8 cellular contexts compared by ENCODE assay signal in genomic region chr9:124551472-124552339, GRCh38. TPM values are rescaled to one million over a fixed set of nuclear protein-coding genes. Genes with fewer than 3 reads are reported as not detected.
DNase-seq lines count a peak whose midpoint lies in the region; ATAC-seq and TF ChIP-seq lines count a peak whose summit lies in the region.

No MANE protein-coding gene starts in this region.

- H3K9me2 ChIP-seq in DOHH2 (replicated peaks; ENCODE audit: control insufficient read depth, low read length) = no peaks in the 10 kb centered on the region

- TF ChIP-seq POLR2A in Peyer's patch (IDR thresholded peaks at IDR 0.05) (no peak), breast epithelium (IDR thresholded peaks at IDR 0.05) (no peak)

- DNase-seq in HFFc6 (peak; percentile 70), Peyer's patch (peak in 1 of 3 donors; percentile 56), breast epithelium (ENCODE audit: low spot score in 2 of 2) (no peak), kidney tubule cell (ENCODE audit: low spot score) (peak; percentile 84), NCI-H446 treated with DMSO at 0.1 percent for 48 hours (lab: John Stamatoyannopoulos, UW) (no peak)
- peak; percentile 42 for DNase-seq in stimulated activated CD8-positive, alpha-beta memory T cell treated with anti-CD3 and anti-CD28 coated beads, Interleukin-4, amount 100 ng/mL, for 48 hours

- no peak overlapping the region for H3K4me3 ChIP-seq in DOHH2 (ENCODE audit: low read length)
- no peak overlapping the region for H3K4me3 ChIP-seq in Peyer's patch
- H3K4me3 ChIP-seq in breast epithelium = no peak overlapping the region

- H3K27ac ChIP-seq in DOHH2 (ENCODE audit: low read depth, low read length) = no peak overlapping the region
- H3K27ac ChIP-seq in Peyer's patch = no peak overlapping the region
- no peak overlapping the region for H3K27ac ChIP-seq in breast epithelium

- peaks cover 6% of the 10 kb centered on the region for H3K4me1 Mint-ChIP-seq in HFFc6 (ENCODE audit: low read depth)

- H3K36me3 ChIP-seq in DOHH2 (ENCODE audit: control insufficient read depth, low read length) (no peaks in the 10 kb centered on the region), Peyer's patch (no peaks in the 10 kb centered on the region), breast epithelium (no peaks in the 10 kb centered on the region)

- H3K4me1 ChIP-seq in DOHH2 (ENCODE audit: control insufficient read depth, low read length) (no peaks in the 10 kb centered on the region), Peyer's patch (peaks cover 0 to 14% (median 0%) of the 10 kb centered on the region in 4 donors), breast epithelium (no peaks in the 10 kb centered on the region)

- H3K9me3 Mint-ChIP-seq in HFFc6 = no peaks in the 10 kb centered on the region

- H3K4me2 ChIP-seq in DOHH2 (ENCODE audit: low read length) = no peak overlapping the region

- no peak for ATAC-seq in GM21390 (IDR thresholded peaks at IDR 0.05; ENCODE audit: unreplicated experiment)

- no peak overlapping the region for H3K4me3 Mint-ChIP-seq in HFFc6

- H3K27ac Mint-ChIP-seq in HFFc6 = no peak overlapping the region

- H3K9me3 ChIP-seq in DOHH2 (ENCODE audit: control insufficient read depth, insufficient read depth, low read length) (no peaks in the 10 kb centered on the region), Peyer's patch (no peaks in the 10 kb centered on the region), breast epithelium (no peaks in the 10 kb centered on the region)

- no peaks in the 10 kb centered on the region for H3F3A ChIP-seq in DOHH2 (ENCODE audit: control insufficient read depth, insufficient read depth)

- intact Hi-C loops in breast epithelium (cut with DNase I; ENCODE audit: low total_unique reads) = loop anchor here (10.0 kb wide), 1 partner anchor 207 kb away; no protein-coding TSS in a partner anchor

- H4K20me1 ChIP-seq in DOHH2 (ENCODE audit: control insufficient read depth, insufficient read depth, low read depth, low read length) = no peaks in the 10 kb centered on the region

- peak; percentile 42 for TF ChIP-seq CTCF in DOHH2 (IDR thresholded peaks at IDR 0.05; ENCODE audit: low read depth, low read length, poor library complexity, severe bottlenecking)
- peak; percentile 87 for TF ChIP-seq CTCF in HFFc6 (IDR thresholded peaks at IDR 0.05)
- TF ChIP-seq CTCF in Peyer's patch (IDR thresholded peaks at IDR 0.05) = peak in 4 of 6 experiments; percentile 30 to 59 (median 55)
- peak; percentile 30 to 54 (median 47) for TF ChIP-seq CTCF in breast epithelium (IDR thresholded peaks at IDR 0.05)

- H3K27me3 Mint-ChIP-seq in HFFc6 (ENCODE audit: insufficient read depth) = peaks cover 2% of the 10 kb centered on the region

- H3K27me3 ChIP-seq in DOHH2 (ENCODE audit: control insufficient read depth, low read length) = no peaks in the 10 kb centered on the region
- no peaks in the 10 kb centered on the region for H3K27me3 ChIP-seq in Peyer's patch
- H3K27me3 ChIP-seq in breast epithelium = no peaks in the 10 kb centered on the region

- H3K36me3 Mint-ChIP-seq in HFFc6 (ENCODE audit: low read depth) = no peaks in the 10 kb centered on the region

- H3K79me2 ChIP-seq in DOHH2 (ENCODE audit: control insufficient read depth, low read length) = no peaks in the 10 kb centered on the region

RNA-seq across cellular contexts. Expression of gene NR5A1, which starts 44.5 kb away (rescaled TPM):
- total RNA-seq in HFFc6 (2021; fragmentation: NEBNext Ultra II Directional; extraction: Animal tissue kit (Norgen Biotek cat#: 25700)) = not detected
- total RNA-seq in Peyer's patch (under 1 TPM in 1 of 4 donors, not detected in 3; 0.18 TPM), breast epithelium (not detected)

Comparison
In these comparisons a context has a peak if more than half of its experiments do, and no peak if none do; other contexts are left out.
1. DNase-seq: peak in HFFc6 (single experiment), kidney tubule cell (single experiment) and stimulated activated CD8-positive, alpha-beta memory T cell treated with anti-CD3 and anti-CD28 coated beads, Interleukin-4, amount 100 ng/mL, for 48 hours (single experiment); none in breast epithelium (0 of 2) and NCI-H446 treated with DMSO at 0.1 percent for 48 hours (single experiment).
2. Peak in every context shown above with its lines, with median percentiles within 50 percentile points of each other: CTCF ChIP-seq.